Comparison of ENCODE assay signal across 26 cellular contexts in the genomic region with DNA sequence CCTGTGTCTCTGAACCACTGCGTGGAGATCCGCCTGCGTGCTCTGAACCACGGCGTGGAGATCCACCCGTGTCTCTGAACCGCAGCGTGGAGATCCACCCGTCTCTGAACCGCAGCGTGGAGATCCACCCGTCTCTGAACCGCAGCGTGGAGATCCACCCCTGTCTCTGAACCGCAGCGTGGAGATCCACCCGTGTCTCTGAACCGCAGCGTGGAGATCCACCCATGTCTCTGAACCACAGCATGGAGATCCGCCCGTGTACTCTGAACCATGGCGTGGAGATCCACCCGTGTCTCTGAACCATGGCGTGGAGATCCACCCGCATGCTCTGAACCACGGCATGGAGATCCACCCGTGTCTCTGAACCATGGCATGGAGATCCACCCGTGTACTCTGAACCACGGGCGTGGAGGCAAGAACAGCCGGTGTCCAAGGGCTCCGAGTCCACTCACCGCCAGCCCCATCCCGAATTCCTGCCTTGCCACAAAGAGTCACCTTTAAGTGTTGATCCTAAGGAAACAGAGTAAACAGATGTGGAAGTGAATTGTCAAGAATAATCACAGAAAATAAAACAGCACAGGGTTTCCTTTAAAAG.
"Had no signal": no experiment of that assay in that cellular context is flagged by ENCODE, and none has a peak within 500 bp of the region (broad histone marks: within the 10 kb centered on the region; RNA-seq: fewer than 3 reads in every experiment).

No MANE protein-coding gene starts in this region.

- H3K36me3 ChIP-seq: neutrophil, pancreas, right lobe of liver, sigmoid colon, suprapubic skin, tibial artery, transverse colon, upper lobe of right lung, vagina had no signal

- ATAC-seq: naive thymus-derived CD8-positive, alpha-beta T cell; natural killer cell treated with Interleukin-12 subunit alpha and Interleukin-12 subunit beta and Interleukin-15 and Interleukin-18, amount 100 ng/mL, for 72 hours; pancreas; psoas muscle; right cardiac atrium; right lobe of liver; stimulated activated naive CD8-positive, alpha-beta T cell treated with anti-CD3 and anti-CD28 coated beads, Interleukin-15, amount 100 ng/mL, for 72 hours; stimulated activated naive CD8-positive, alpha-beta T cell treated with anti-CD3 and anti-CD28 coated beads, Interleukin-15, Interleukin-2, amounts not matched to agents 100 U/mL and 50 U/mL, for 24 hours; upper lobe of right lung had no signal

- H3K27ac ChIP-seq: neutrophil, pancreas, psoas muscle, right lobe of liver, sigmoid colon, suprapubic skin, testis, tibial artery, transverse colon, upper lobe of right lung, vagina had no signal

- H3K4me1 ChIP-seq: pancreas, psoas muscle, right lobe of liver, sigmoid colon, suprapubic skin, testis, tibial artery, transverse colon, upper lobe of right lung, vagina had no signal

- H3K27me3 ChIP-seq: neutrophil, pancreas, right lobe of liver, testis, transverse colon, vagina had no signal

- FAIRE-seq: pancreas, small intestine had no signal

- DNase-seq: naive thymus-derived CD8-positive, alpha-beta T cell; nephron progenitor cell; nucleus accumbens; right cardiac atrium; sigmoid colon; small intestine; stimulated activated CD4-positive, alpha-beta T cell treated with anti-CD3 and anti-CD28 coated beads, Interleukin-12 subunit alpha, Interleukin-12 subunit beta, amount 100 ng/mL, for 4 hours; stimulated activated CD4-positive, alpha-beta T cell treated with anti-CD3 and anti-CD28 coated beads, Interleukin-1b, Interleukin-23, amount 100 ng/mL, for 48 hours; stimulated activated CD4-positive, alpha-beta T cell treated with anti-CD3 and anti-CD28 coated beads, Interleukin-4, amount 100 ng/mL, for 1 hour; stimulated activated CD4-positive, alpha-beta T cell treated with anti-CD3 and anti-CD28 coated beads, Interleukin-4, amount 100 ng/mL, for 4 hours; stimulated activated CD8-positive, alpha-beta memory T cell treated with anti-CD3 and anti-CD28 coated beads, Interleukin-4, amount 100 ng/mL, for 48 hours; stimulated activated naive CD4-positive, alpha-beta T cell; stimulated activated naive CD8-positive, alpha-beta T cell treated with anti-CD3 and anti-CD28 coated beads, Interleukin-15, amount 100 ng/mL, for 72 hours; stimulated activated naive CD8-positive, alpha-beta T cell treated with anti-CD3 and anti-CD28 coated beads, Interleukin-15, Interleukin-2, amounts not matched to agents 100 U/mL and 50 U/mL, for 24 hours; substantia nigra; testis; tibial artery; transverse colon had no signal

- H3K9me3 ChIP-seq: neutrophil, pancreas, psoas muscle, right lobe of liver, sigmoid colon, suprapubic skin, testis, tibial artery, transverse colon, upper lobe of right lung, vagina had no signal

- H3K4me3 ChIP-seq: pancreas, psoas muscle, right lobe of liver, sigmoid colon, suprapubic skin, testis, tibial artery, transverse colon, upper lobe of right lung, vagina had no signal
